1 cellular context compared by ENCODE assay signal in the genomic region with DNA sequence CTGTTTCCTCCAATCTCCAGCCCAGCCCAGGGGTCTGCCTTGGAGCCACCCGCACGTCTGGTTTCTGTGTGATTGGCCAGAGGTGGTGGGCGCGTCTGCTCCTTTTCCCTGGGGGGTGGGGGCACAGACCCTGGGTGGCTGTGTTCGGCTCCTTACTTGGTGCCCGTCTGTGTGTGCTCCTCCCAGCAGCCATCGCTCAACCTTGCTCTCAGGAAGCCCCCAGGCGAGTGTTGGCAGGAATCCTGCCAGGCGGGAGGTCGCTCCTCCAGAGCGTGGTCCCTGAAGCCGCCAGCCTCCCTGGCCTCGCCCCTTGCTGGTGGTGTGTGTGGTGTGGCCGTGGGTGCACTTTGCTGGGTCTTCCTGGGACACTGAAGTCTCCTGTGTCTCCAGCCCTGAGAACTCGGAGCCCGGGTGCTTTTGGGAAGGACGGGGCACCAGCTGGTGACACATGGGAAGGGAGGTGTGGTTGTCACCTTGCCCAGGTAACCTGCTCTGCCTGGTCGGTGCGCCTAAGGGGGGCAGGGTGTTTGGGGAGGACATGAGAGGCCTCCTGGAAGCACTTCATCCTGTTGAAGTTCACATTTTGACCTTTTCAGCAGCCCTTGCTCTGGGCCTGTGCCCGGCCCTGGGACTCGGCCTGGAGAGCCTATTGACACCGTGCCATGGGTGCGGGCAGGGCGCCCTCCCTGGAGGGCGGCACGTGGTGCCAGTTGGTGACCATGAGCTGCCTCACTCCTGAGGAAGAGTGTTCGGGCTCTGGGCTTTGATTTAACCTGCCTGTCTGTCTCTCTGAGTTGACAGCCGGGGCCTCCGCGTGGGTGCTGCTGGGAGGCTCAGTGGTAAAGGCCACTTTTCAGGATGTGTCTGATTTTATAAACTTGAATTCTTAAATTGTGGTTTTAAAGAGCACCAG.
TF ChIP-seq lines count a peak whose summit lies in the region.

No MANE protein-coding gene starts in this region.

TF ChIP-seq in HepG2, 621 proteins besides CTCF, POLR2A, EP300 and RAD21 (continued from another document and continues in another):
- peak; percentile 63; the same call in 1 of the 2 replicates for TF ChIP-seq GATAD2A (CRISPR knock-in tag; IDR thresholded peaks at IDR 0.05)
- TF ChIP-seq ZNF879 (CRISPR knock-in tag; IDR thresholded peaks at IDR 0.05): no peak
- TF ChIP-seq SNAI1 (CRISPR knock-in tag; IDR thresholded peaks at IDR 0.05; ENCODE audit: borderline replicate concordance): peak; percentile 70; the same call in 1 of the 2 replicates
- TF ChIP-seq ARNTL (CRISPR knock-in tag; IDR thresholded peaks at IDR 0.05): 0 out of 2 replicates have a peak, but pooled peaks have one; percentile 16
- TF ChIP-seq ISX (CRISPR knock-in tag; conservative IDR thresholded peaks at IDR 0.05): no peak
- TF ChIP-seq CBFB (CRISPR knock-in tag; IDR thresholded peaks at IDR 0.05): no peak
- TF ChIP-seq REXO4 (CRISPR knock-in tag; IDR thresholded peaks at IDR 0.05; ENCODE audit: borderline replicate concordance): no peak
- 0 out of 2 replicates have a peak, but pooled peaks have one; percentile 52 for TF ChIP-seq ZNF550 (CRISPR knock-in tag; IDR thresholded peaks at IDR 0.05; ENCODE audit: borderline replicate concordance)
- TF ChIP-seq, protein P1, sequence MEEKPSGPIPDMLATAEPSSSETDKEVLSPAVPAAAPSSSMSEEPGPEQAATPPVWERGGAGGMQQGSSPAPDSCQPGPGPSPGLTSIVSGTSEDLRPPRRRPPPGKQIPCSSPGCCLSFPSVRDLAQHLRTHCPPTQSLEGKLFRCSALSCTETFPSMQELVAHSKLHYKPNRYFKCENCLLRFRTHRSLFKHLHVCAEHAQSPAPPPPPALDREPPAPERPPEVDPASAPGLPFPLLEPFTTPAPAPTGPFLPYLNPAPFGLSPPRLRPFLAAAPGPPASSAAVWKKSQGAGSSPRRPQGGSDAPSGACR (CRISPR knock-in tag; IDR thresholded peaks at IDR 0.05): no peak
- TF ChIP-seq IKZF4 (CRISPR knock-in tag; IDR thresholded peaks at IDR 0.05; ENCODE audit: borderline replicate concordance, low read depth, not compliant biosample characterization): no peak
- no peak for TF ChIP-seq ZFP36 (IDR thresholded peaks at IDR 0.05; ENCODE audit: borderline replicate concordance, low read depth, low read length, partially characterized antibody)
- no peak; the same call in 1 of the 2 replicates for TF ChIP-seq ZKSCAN8 (CRISPR knock-in tag; IDR thresholded peaks at IDR 0.05; ENCODE audit: borderline replicate concordance)
- TF ChIP-seq, protein P2, sequence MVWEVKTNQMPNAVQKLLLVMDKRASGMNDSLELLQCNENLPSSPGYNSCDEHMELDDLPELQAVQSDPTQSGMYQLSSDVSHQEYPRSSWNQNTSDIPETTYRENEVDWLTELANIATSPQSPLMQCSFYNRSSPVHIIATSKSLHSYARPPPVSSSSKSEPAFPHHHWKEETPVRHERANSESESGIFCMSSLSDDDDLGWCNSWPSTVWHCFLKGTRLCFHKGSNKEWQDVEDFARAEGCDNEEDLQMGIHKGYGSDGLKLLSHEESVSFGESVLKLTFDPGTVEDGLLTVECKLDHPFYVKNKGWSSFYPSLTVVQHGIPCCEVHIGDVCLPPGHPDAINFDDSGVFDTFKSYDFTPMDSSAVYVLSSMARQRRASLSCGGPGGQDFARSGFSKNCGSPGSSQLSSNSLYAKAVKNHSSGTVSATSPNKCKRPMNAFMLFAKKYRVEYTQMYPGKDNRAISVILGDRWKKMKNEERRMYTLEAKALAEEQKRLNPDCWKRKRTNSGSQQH (CRISPR knock-in tag; IDR thresholded peaks at IDR 0.05; ENCODE audit: low read depth): no peak
- TF ChIP-seq ZNF484 (CRISPR knock-in tag; IDR thresholded peaks at IDR 0.05; ENCODE audit: borderline replicate concordance, low read depth): no peak
- TF ChIP-seq NFE2L2 (IDR thresholded peaks at IDR 0.05; ENCODE audit: low read length): no peak
- peak; percentile 71; the same call in 1 of the 2 replicates for TF ChIP-seq ARNT2 (CRISPR knock-in tag; IDR thresholded peaks at IDR 0.05; ENCODE audit: low read depth)
- 0 out of 2 replicates have a peak, but pooled peaks have one; percentile 17 for TF ChIP-seq SRY (CRISPR knock-in tag; IDR thresholded peaks at IDR 0.05)
- TF ChIP-seq, protein P3, sequence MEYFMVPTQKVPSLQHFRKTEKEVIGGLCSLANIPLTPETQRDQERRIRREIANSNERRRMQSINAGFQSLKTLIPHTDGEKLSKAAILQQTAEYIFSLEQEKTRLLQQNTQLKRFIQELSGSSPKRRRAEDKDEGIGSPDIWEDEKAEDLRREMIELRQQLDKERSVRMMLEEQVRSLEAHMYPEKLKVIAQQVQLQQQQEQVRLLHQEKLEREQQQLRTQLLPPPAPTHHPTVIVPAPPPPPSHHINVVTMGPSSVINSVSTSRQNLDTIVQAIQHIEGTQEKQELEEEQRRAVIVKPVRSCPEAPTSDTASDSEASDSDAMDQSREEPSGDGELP (IDR thresholded peaks at IDR 0.05; ENCODE audit: borderline replicate concordance, low read depth): no peak
- TF ChIP-seq HNRNPL (IDR thresholded peaks at IDR 0.05; ENCODE audit: low read depth, low read length): peak; percentile 99
- no peak for TF ChIP-seq SNRNP70 (IDR thresholded peaks at IDR 0.05; ENCODE audit: low read depth, low read length)
- TF ChIP-seq SIN3A (IDR thresholded peaks at IDR 0.05; ENCODE audit: borderline replicate concordance, low read depth, low read length): peak; percentile 41; the same call in 1 of the 2 replicates
- TF ChIP-seq, protein P4, sequence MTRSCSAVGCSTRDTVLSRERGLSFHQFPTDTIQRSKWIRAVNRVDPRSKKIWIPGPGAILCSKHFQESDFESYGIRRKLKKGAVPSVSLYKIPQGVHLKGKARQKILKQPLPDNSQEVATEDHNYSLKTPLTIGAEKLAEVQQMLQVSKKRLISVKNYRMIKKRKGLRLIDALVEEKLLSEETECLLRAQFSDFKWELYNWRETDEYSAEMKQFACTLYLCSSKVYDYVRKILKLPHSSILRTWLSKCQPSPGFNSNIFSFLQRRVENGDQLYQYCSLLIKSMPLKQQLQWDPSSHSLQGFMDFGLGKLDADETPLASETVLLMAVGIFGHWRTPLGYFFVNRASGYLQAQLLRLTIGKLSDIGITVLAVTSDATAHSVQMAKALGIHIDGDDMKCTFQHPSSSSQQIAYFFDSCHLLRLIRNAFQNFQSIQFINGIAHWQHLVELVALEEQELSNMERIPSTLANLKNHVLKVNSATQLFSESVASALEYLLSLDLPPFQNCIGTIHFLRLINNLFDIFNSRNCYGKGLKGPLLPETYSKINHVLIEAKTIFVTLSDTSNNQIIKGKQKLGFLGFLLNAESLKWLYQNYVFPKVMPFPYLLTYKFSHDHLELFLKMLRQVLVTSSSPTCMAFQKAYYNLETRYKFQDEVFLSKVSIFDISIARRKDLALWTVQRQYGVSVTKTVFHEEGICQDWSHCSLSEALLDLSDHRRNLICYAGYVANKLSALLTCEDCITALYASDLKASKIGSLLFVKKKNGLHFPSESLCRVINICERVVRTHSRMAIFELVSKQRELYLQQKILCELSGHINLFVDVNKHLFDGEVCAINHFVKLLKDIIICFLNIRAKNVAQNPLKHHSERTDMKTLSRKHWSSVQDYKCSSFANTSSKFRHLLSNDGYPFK (CRISPR knock-in tag; IDR thresholded peaks at IDR 0.05; ENCODE audit: borderline replicate concordance): peak; percentile 33; the same call in 1 of the 2 replicates
- 0 out of 2 replicates have a peak, but pooled peaks have one; percentile 41 for TF ChIP-seq ZNF317 (CRISPR knock-in tag; IDR thresholded peaks at IDR 0.05)
- TF ChIP-seq ZNF674 (CRISPR knock-in tag; IDR thresholded peaks at IDR 0.05; ENCODE audit: low read depth): no peak
- no peak for TF ChIP-seq ZNF749 (CRISPR knock-in tag; IDR thresholded peaks at IDR 0.05; ENCODE audit: borderline replicate concordance)
- peak; percentile 43; the same call in 1 of the 2 replicates for TF ChIP-seq GABPB1 (CRISPR knock-in tag; IDR thresholded peaks at IDR 0.05)
- 0 out of 2 replicates have a peak, but pooled peaks have one; percentile 38 for TF ChIP-seq POLR2G (IDR thresholded peaks at IDR 0.05; ENCODE audit: low read depth, low read length)
- TF ChIP-seq ZNF225 (CRISPR knock-in tag; IDR thresholded peaks at IDR 0.05): peak; percentile 32; the same call in 1 of the 2 replicates
- peak; percentile 95 for TF ChIP-seq ZBTB38 (CRISPR knock-in tag; IDR thresholded peaks at IDR 0.05)
- no peak for TF ChIP-seq ZNF33B (CRISPR knock-in tag; IDR thresholded peaks at IDR 0.05)
- TF ChIP-seq, protein P5, sequence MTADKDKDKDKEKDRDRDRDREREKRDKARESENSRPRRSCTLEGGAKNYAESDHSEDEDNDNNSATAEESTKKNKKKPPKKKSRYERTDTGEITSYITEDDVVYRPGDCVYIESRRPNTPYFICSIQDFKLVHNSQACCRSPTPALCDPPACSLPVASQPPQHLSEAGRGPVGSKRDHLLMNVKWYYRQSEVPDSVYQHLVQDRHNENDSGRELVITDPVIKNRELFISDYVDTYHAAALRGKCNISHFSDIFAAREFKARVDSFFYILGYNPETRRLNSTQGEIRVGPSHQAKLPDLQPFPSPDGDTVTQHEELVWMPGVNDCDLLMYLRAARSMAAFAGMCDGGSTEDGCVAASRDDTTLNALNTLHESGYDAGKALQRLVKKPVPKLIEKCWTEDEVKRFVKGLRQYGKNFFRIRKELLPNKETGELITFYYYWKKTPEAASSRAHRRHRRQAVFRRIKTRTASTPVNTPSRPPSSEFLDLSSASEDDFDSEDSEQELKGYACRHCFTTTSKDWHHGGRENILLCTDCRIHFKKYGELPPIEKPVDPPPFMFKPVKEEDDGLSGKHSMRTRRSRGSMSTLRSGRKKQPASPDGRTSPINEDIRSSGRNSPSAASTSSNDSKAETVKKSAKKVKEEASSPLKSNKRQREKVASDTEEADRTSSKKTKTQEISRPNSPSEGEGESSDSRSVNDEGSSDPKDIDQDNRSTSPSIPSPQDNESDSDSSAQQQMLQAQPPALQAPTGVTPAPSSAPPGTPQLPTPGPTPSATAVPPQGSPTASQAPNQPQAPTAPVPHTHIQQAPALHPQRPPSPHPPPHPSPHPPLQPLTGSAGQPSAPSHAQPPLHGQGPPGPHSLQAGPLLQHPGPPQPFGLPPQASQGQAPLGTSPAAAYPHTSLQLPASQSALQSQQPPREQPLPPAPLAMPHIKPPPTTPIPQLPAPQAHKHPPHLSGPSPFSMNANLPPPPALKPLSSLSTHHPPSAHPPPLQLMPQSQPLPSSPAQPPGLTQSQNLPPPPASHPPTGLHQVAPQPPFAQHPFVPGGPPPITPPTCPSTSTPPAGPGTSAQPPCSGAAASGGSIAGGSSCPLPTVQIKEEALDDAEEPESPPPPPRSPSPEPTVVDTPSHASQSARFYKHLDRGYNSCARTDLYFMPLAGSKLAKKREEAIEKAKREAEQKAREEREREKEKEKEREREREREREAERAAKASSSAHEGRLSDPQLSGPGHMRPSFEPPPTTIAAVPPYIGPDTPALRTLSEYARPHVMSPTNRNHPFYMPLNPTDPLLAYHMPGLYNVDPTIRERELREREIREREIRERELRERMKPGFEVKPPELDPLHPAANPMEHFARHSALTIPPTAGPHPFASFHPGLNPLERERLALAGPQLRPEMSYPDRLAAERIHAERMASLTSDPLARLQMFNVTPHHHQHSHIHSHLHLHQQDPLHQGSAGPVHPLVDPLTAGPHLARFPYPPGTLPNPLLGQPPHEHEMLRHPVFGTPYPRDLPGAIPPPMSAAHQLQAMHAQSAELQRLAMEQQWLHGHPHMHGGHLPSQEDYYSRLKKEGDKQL (CRISPR knock-in tag; IDR thresholded peaks at IDR 0.05; ENCODE audit: low read depth): no peak
- TF ChIP-seq ZBTB7B (CRISPR knock-in tag; IDR thresholded peaks at IDR 0.05): 0 out of 2 replicates have a peak, but pooled peaks have one; percentile 55
- peak; percentile 5; the same call in 1 of the 2 replicates for TF ChIP-seq POGZ (CRISPR knock-in tag; IDR thresholded peaks at IDR 0.05)
- no peak for TF ChIP-seq ZNF598 (CRISPR knock-in tag; IDR thresholded peaks at IDR 0.05; ENCODE audit: borderline replicate concordance)
- TF ChIP-seq CCAR2 (optimal IDR thresholded peaks at IDR 0.05; ENCODE audit: low read depth, low read length): no peak
- TF ChIP-seq KLF9 (CRISPR knock-in tag; IDR thresholded peaks at IDR 0.05; ENCODE audit: low read depth): no peak
- 0 out of 2 replicates have a peak, but pooled peaks have one; percentile 7 for TF ChIP-seq RFX3 (CRISPR knock-in tag; IDR thresholded peaks at IDR 0.05)
- TF ChIP-seq ZFAT (CRISPR knock-in tag; conservative IDR thresholded peaks at IDR 0.05): no peak
- TF ChIP-seq JUN (CRISPR knock-in tag; IDR thresholded peaks at IDR 0.05): 0 out of 2 replicates have a peak, but pooled peaks have one; percentile 32
- no peak for TF ChIP-seq MTA3 (CRISPR knock-in tag; IDR thresholded peaks at IDR 0.05)
- no peak for TF ChIP-seq ZNF569 (CRISPR knock-in tag; IDR thresholded peaks at IDR 0.05; ENCODE audit: borderline replicate concordance)
- TF ChIP-seq RBM22 (optimal IDR thresholded peaks at IDR 0.05; ENCODE audit: low read length): peak; percentile 21
- peak; percentile 93 for TF ChIP-seq RBM39 (IDR thresholded peaks at IDR 0.05; ENCODE audit: low read depth, low read length, poor library complexity, severe bottlenecking)
- no peak for TF ChIP-seq BCL6 (CRISPR knock-in tag; IDR thresholded peaks at IDR 0.05)
- no peak for TF ChIP-seq BRCA1 (CRISPR knock-in tag; IDR thresholded peaks at IDR 0.05)
- TF ChIP-seq ZSCAN9 (CRISPR knock-in tag; IDR thresholded peaks at IDR 0.05; ENCODE audit: borderline replicate concordance): peak; percentile 58; the same call in 1 of the 2 replicates
- TF ChIP-seq, protein P6, sequence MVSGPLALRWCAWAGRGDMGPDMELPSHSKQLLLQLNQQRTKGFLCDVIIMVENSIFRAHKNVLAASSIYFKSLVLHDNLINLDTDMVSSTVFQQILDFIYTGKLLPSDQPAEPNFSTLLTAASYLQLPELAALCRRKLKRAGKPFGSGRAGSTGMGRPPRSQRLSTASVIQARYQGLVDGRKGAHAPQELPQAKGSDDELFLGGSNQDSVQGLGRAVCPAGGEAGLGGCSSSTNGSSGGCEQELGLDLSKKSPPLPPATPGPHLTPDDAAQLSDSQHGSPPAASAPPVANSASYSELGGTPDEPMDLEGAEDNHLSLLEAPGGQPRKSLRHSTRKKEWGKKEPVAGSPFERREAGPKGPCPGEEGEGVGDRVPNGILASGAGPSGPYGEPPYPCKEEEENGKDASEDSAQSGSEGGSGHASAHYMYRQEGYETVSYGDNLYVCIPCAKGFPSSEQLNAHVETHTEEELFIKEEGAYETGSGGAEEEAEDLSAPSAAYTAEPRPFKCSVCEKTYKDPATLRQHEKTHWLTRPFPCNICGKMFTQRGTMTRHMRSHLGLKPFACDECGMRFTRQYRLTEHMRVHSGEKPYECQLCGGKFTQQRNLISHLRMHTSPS (CRISPR knock-in tag; IDR thresholded peaks at IDR 0.05; ENCODE audit: low read depth): peak; percentile 93
- TF ChIP-seq ZNF780A (CRISPR knock-in tag; IDR thresholded peaks at IDR 0.05): no peak
- peak; percentile 52 for TF ChIP-seq HIVEP1 (CRISPR knock-in tag; IDR thresholded peaks at IDR 0.05)
- TF ChIP-seq MED8 (CRISPR knock-in tag; IDR thresholded peaks at IDR 0.05; ENCODE audit: insufficient replicate concordance): peak; percentile 40
- no peak for TF ChIP-seq ZNF343 (CRISPR knock-in tag; IDR thresholded peaks at IDR 0.05)
- TF ChIP-seq ZNF564 (CRISPR knock-in tag; IDR thresholded peaks at IDR 0.05): peak; percentile 62; the same call in 1 of the 2 replicates
- TF ChIP-seq NONO (IDR thresholded peaks at IDR 0.05): no peak
- peak; percentile 14; the same call in 1 of the 2 replicates for TF ChIP-seq NONO (CRISPR knock-in tag; conservative IDR thresholded peaks at IDR 0.05)
- TF ChIP-seq ZNF501 (CRISPR knock-in tag; IDR thresholded peaks at IDR 0.05): no peak
- TF ChIP-seq SETDB1 (CRISPR knock-in tag; IDR thresholded peaks at IDR 0.05; ENCODE audit: borderline replicate concordance): no peak
- TF ChIP-seq ZNF839 (CRISPR knock-in tag; IDR thresholded peaks at IDR 0.05; ENCODE audit: borderline replicate concordance): 0 out of 2 replicates have a peak, but pooled peaks have one; percentile 33
- TF ChIP-seq SATB2 (CRISPR knock-in tag; IDR thresholded peaks at IDR 0.05): no peak
